ENCODE assay signal across 19 cellular contexts in the genomic region with DNA sequence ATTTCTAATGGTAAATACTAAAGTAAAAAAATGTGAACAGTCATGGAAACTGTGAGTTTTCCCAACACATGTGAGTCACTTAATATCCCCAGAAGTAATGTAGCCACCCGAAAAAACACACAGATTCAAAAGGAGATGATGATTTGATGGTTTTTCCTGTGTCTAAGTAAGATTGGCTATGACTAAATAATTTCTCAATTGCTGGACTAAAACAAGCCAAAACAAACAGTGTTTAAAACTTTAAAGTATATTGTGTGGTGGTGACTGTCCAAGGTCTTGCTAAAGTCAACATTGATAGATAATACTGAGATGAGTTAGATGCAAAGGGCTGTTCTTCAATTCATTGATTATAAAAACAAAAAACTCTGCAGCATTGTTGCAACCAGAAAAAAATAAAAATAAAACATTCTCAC.
A peak's percentile ranks its signal among the peaks of the same experiment; 100 is the strongest.
DNase-seq lines count a peak whose midpoint lies in the region; ATAC-seq, FAIRE-seq and TF ChIP-seq lines count a peak whose summit lies in the region.
"Had no signal": no experiment of that assay in that cellular context is flagged by ENCODE, and none has a peak within 500 bp of the region (broad histone marks: within the 10 kb centered on the region; RNA-seq: fewer than 3 reads in every experiment).

No MANE protein-coding gene starts in this region.

- WGBS in spleen, 5 donors = 54 to 91% (median 75%) methylated on average over 1 of the region's 1 CpG

- H3K9me3 ChIP-seq in spleen = no peaks in the 10 kb centered on the region
- H3K9me3 ChIP-seq: BE2C had no signal

- H3K27ac ChIP-seq in epithelial cell of prostate (no peak overlapping the region), spleen (no peak overlapping the region)
- H3K27ac ChIP-seq: SJCRH30 had no signal

- no peak for TF ChIP-seq CTCF in AG10803 (conservative IDR thresholded peaks at IDR 0.05; ENCODE audit: low read length)
- no peak for TF ChIP-seq CTCF in spleen (IDR thresholded peaks at IDR 0.05 in 8 of 11, conservative IDR thresholded peaks at IDR 0.05 in 3 of 11)

- FAIRE-seq in RCC 7860 (lab: Jason Lieb, UNC) = no peak
- FAIRE-seq: H54 had no signal

- no peak for TF ChIP-seq POLR2A in spleen (IDR thresholded peaks at IDR 0.05)

- no peaks in the 10 kb centered on the region for H3K27me3 ChIP-seq in spleen (replicated peaks in 1 of 7)
- H3K27me3 ChIP-seq: BE2C, SJCRH30 had no signal

- DNase-seq in AG10803 (ENCODE audit: low read depth) = peak; percentile 43
- DNase-seq in RCC 7860 (ENCODE audit: low spot score) = peak; percentile 12
- DNase-seq in epithelial cell of prostate (ENCODE audit: low read depth, low spot score) = peak; percentile 14
- DNase-seq in lung microvascular endothelial cell (ENCODE audit: low read depth in 2 of 2) = peak; percentile 4 to 84
- DNase-seq in activated CD4-positive, alpha-beta T cell treated with anti-CD3 and anti-CD28 coated beads, Interleukin-2, amount 50 U/mL, for 48 hours = no peak
- DNase-seq in spleen = no peak
- DNase-seq: activated CD8-positive, alpha-beta memory T cell treated with anti-CD3 and anti-CD28 coated beads, Interleukin-2, amount 50 U/mL, for 4 hours; activated naive CD8-positive, alpha-beta T cell treated with anti-CD3 and anti-CD28 coated beads, Interleukin-2, amount 50 U/mL, for 24 hours; BE2C; effector CD8-positive, alpha-beta T cell; EL; hypothalamus; NCI-H1417 treated with DMSO at 0.1 percent for 48 hours; NCI-H526; SJCRH30; stimulated activated naive CD8-positive, alpha-beta T cell treated with anti-CD3 and anti-CD28 coated beads, Interleukin-15, Interleukin-2, amounts not matched to agents 100 U/mL and 50 U/mL, for 24 hours had no signal

- H3K4me3 ChIP-seq in AG10803 (ENCODE audit: low read length) = no peak overlapping the region
- H3K4me3 ChIP-seq in spleen = no peak overlapping the region
- H3K4me3 ChIP-seq: SJCRH30 had no signal

- no peaks in the 10 kb centered on the region for H3K4me1 ChIP-seq in spleen
- H3K4me1 ChIP-seq: SJCRH30 had no signal

- no peak for ATAC-seq in GM19455 (IDR thresholded peaks at IDR 0.05; ENCODE audit: unreplicated experiment)
- no peak for ATAC-seq in activated CD4-positive, CD25-positive, alpha-beta regulatory T cell treated with anti-CD3 and anti-CD28 coated beads, Interleukin-2, amount 50 U/mL, for 24 hours
- ATAC-seq: activated naive CD8-positive, alpha-beta T cell treated with anti-CD3 and anti-CD28 coated beads, Interleukin-2, amount 50 U/mL, for 24 hours; stimulated activated naive CD8-positive, alpha-beta T cell treated with anti-CD3 and anti-CD28 coated beads, Interleukin-15, Interleukin-2, amounts not matched to agents 100 U/mL and 50 U/mL, for 24 hours had no signal

- intact Hi-C loops in spleen (cut with DNase I; ENCODE audit: low total_unique reads) = no loop called here

- H3K36me3 ChIP-seq in spleen = no peaks in the 10 kb centered on the region
- H3K36me3 ChIP-seq: BE2C, SJCRH30 had no signal

Comparison
In these comparisons a context has a peak if more than half of its experiments do, and no peak if none do; other contexts are left out.
1. DNase-seq: peak in AG10803 (single experiment), RCC 7860 (single experiment), epithelial cell of prostate (single experiment) and lung microvascular endothelial cell (2 of 2); none in activated CD4-positive, alpha-beta T cell treated with anti-CD3 and anti-CD28 coated beads, Interleukin-2, amount 50 U/mL, for 48 hours (0 of 2) and spleen (single experiment).